Comparison of ENCODE assay signal across 13 cellular contexts in genomic region chr10:79344502-79345195, GRCh38. TPM values are rescaled to one million over a fixed set of nuclear protein-coding genes. Genes with fewer than 3 reads are reported as not detected.
DNase-seq lines count a peak whose midpoint lies in the region; ATAC-seq and TF ChIP-seq lines count a peak whose summit lies in the region.
"Had no signal": no experiment of that assay in that cellular context is flagged by ENCODE, and none has a peak within 500 bp of the region (broad histone marks: within the 10 kb centered on the region; RNA-seq: fewer than 3 reads in every experiment).

No MANE protein-coding gene starts in this region.

- H3K27ac ChIP-seq in body of pancreas (peak overlapping the region; percentile 66 to 98 (median 88)), neutrophil (peak overlapping the region; percentile 74)

- WGBS in body of pancreas, 2 donors = 29 to 35% methylated on average over 3 of the region's 3 CpGs

- peaks cover 89% of the 10 kb centered on the region for H3K4me1 ChIP-seq in body of pancreas
- peaks cover 44 to 48% of the 10 kb centered on the region in 2 experiments for H3K4me1 ChIP-seq in neutrophil (ENCODE audit: control insufficient read depth in 1 of 2, insufficient read depth in 1 of 2, low read depth in 1 of 2, low read length in 1 of 2)
- H3K4me1 ChIP-seq: Caco-2 had no signal

- peaks cover 16% of the 10 kb centered on the region for H3K4me1 Mint-ChIP-seq in progenitor cell of endocrine pancreas (ENCODE audit: low read depth)
- H3K4me1 Mint-ChIP-seq in effector memory CD8-positive, alpha-beta T cell (ENCODE audit: low read depth in 2 of 2) = peaks cover 17 to 39% of the 10 kb centered on the region in 2 donors

- no peaks in the 10 kb centered on the region for H3K9me3 Mint-ChIP-seq in progenitor cell of endocrine pancreas (ENCODE audit: low read depth)
- H3K9me3 Mint-ChIP-seq in effector memory CD8-positive, alpha-beta T cell = no peaks in the 10 kb centered on the region
- H3K9me3 Mint-ChIP-seq: activated T-helper 2 cell treated with anti-CD3 and anti-CD28 coated beads, Interferon-gamma antibody, Interleukin-2, Interleukin-4, amounts not matched to agents 10 μg/mL and 5 μg/mL and 100 μg/mL, durations not matched to agents 14 hours and 24 hours and 36 hours had no signal

- H3K36me3 ChIP-seq in body of pancreas (replicated peaks in 1 of 2; ENCODE audit: insufficient read depth in 1 of 2, low read depth in 2 of 2) (no peaks in the 10 kb centered on the region), neutrophil (peaks cover 12% of the 10 kb centered on the region)

- peak; percentile 2 for DNase-seq in NCI-H1092 treated with DMSO at 0.1 percent for 48 hours (lab: John Stamatoyannopoulos, UW)
- no peak for DNase-seq in NCI-H1092 (lab: John Stamatoyannopoulos, UW)
- peak; percentile 36 for DNase-seq in NCI-H2081 treated with DMSO at 0.1 percent for 48 hours (lab: John Stamatoyannopoulos, UW)
- DNase-seq in body of pancreas = peak; percentile 75 to 92 (median 90)
- DNase-seq in progenitor cell of endocrine pancreas (ENCODE audit: low spot score, unreplicated experiment) = no peak
- no peak for DNase-seq in effector memory CD8-positive, alpha-beta T cell
- DNase-seq: Caco-2; SK-N-SH; stimulated activated CD4-positive, alpha-beta T cell treated with anti-CD3 and anti-CD28 coated beads, Interleukin-12 subunit alpha, Interleukin-12 subunit beta, amount 100 ng/mL, for 4 hours had no signal

- H3K9me3 ChIP-seq in body of pancreas (no peaks in the 10 kb centered on the region), neutrophil (no peaks in the 10 kb centered on the region)
- H3K9me3 ChIP-seq: Caco-2, SK-N-SH had no signal

- H3K27me3 ChIP-seq in body of pancreas = no peaks in the 10 kb centered on the region
- no peaks in the 10 kb centered on the region for H3K27me3 ChIP-seq in neutrophil

- no peak overlapping the region for H3K27ac Mint-ChIP-seq in progenitor cell of endocrine pancreas
- peak overlapping the region in 1 of 2 donors; percentile 73 for H3K27ac Mint-ChIP-seq in effector memory CD8-positive, alpha-beta T cell
- H3K27ac Mint-ChIP-seq: activated T-helper 2 cell treated with anti-CD3 and anti-CD28 coated beads, Interferon-gamma antibody, Interleukin-2, Interleukin-4, amounts not matched to agents 10 μg/mL and 5 μg/mL and 100 μg/mL, durations not matched to agents 14 hours and 24 hours and 36 hours had no signal

- ATAC-seq in body of pancreas (peak; percentile 66), HG03439 (IDR thresholded peaks at IDR 0.05; ENCODE audit: unreplicated experiment) (no peak)
- ATAC-seq in effector memory CD8-positive, alpha-beta T cell (replicated peaks) = no peak

- peaks cover 3% of the 10 kb centered on the region for H3K27me3 Mint-ChIP-seq in progenitor cell of endocrine pancreas
- no peaks in the 10 kb centered on the region for H3K27me3 Mint-ChIP-seq in effector memory CD8-positive, alpha-beta T cell

- H3K4me3 ChIP-seq in body of pancreas (no peak overlapping the region), neutrophil (ENCODE audit: low read depth in 1 of 2, low read length in 1 of 2) (no peak overlapping the region)
- H3K4me3 ChIP-seq: lung had no signal

- intact Hi-C loops in body of pancreas (cut with DNase I) = no loop called here

- H3K4me3 Mint-ChIP-seq in progenitor cell of endocrine pancreas (ENCODE audit: low read depth) = no peak overlapping the region
- H3K4me3 Mint-ChIP-seq in effector memory CD8-positive, alpha-beta T cell = no peak overlapping the region

- no peak for TF ChIP-seq CTCF in body of pancreas (IDR thresholded peaks at IDR 0.05)
- TF ChIP-seq CTCF in neutrophil (IDR thresholded peaks at IDR 0.05) = no peak
- no peak for TF ChIP-seq CTCF in progenitor cell of endocrine pancreas (IDR thresholded peaks at IDR 0.05; ENCODE audit: unreplicated experiment)

- no peak for TF ChIP-seq POLR2A in body of pancreas (IDR thresholded peaks at IDR 0.05)

- H3K36me3 Mint-ChIP-seq in progenitor cell of endocrine pancreas (ENCODE audit: insufficient read depth) = no peaks in the 10 kb centered on the region
- H3K36me3 Mint-ChIP-seq in effector memory CD8-positive, alpha-beta T cell (ENCODE audit: insufficient read depth) = peaks cover 25% of the 10 kb centered on the region

RNA-seq across cellular contexts. Expression of gene PPIF, which starts 2.6 kb away (rescaled TPM):
- total RNA-seq in body of pancreas = 10 to 100 TPM; 19.2 to 67.9 TPM
- 35.9 and 37.1 TPM in 2 replicates for total RNA-seq in progenitor cell of endocrine pancreas

Comparison
In these comparisons a context has a peak if more than half of its experiments do, and no peak if none do; other contexts are left out.
1. DNase-seq: peak in NCI-H1092 treated with DMSO at 0.1 percent for 48 hours (single experiment), NCI-H2081 treated with DMSO at 0.1 percent for 48 hours (single experiment) and body of pancreas (4 of 4); none in NCI-H1092 (single experiment), progenitor cell of endocrine pancreas (single experiment) and effector memory CD8-positive, alpha-beta T cell (0 of 3).